Comparison of ENCODE assay signal across 1 cellular context in genomic region chr15:34158355-34158754, GRCh38.
TF ChIP-seq lines count a peak whose summit lies in the region.

No MANE protein-coding gene starts in this region.

TF ChIP-seq in HepG2, 621 proteins besides CTCF, POLR2A, EP300 and RAD21:
- peak; percentile 38; the same call in 1 of the 2 replicates for TF ChIP-seq ISL2 (CRISPR knock-in tag; IDR thresholded peaks at IDR 0.05)
- peak; percentile 84 for TF ChIP-seq TCF7 (IDR thresholded peaks at IDR 0.05; ENCODE audit: low read depth)
- TF ChIP-seq NFE2L2 (IDR thresholded peaks at IDR 0.05; ENCODE audit: low read length): no peak
- no peak for TF ChIP-seq HOXA5 (CRISPR knock-in tag; IDR thresholded peaks at IDR 0.05)
- TF ChIP-seq TBX2 (CRISPR knock-in tag; IDR thresholded peaks at IDR 0.05; ENCODE audit: borderline replicate concordance): peak; percentile 19; the same call in 1 of the 2 replicates
- no peak for TF ChIP-seq ZNF326 (CRISPR knock-in tag; IDR thresholded peaks at IDR 0.05; ENCODE audit: borderline replicate concordance)
- TF ChIP-seq ZSCAN12 (CRISPR knock-in tag; IDR thresholded peaks at IDR 0.05): no peak
- TF ChIP-seq ZNF350 (CRISPR knock-in tag; IDR thresholded peaks at IDR 0.05; ENCODE audit: borderline replicate concordance, low read depth): no peak
- no peak for TF ChIP-seq MBD4 (IDR thresholded peaks at IDR 0.05; ENCODE audit: borderline replicate concordance, low read length)
- peak; percentile 70; the same call in 1 of the 2 replicates for TF ChIP-seq ZNF362 (CRISPR knock-in tag; IDR thresholded peaks at IDR 0.05; ENCODE audit: borderline replicate concordance)
- TF ChIP-seq SOX13 (IDR thresholded peaks at IDR 0.05): no peak
- TF ChIP-seq SOX13 (CRISPR knock-in tag; conservative IDR thresholded peaks at IDR 0.05 in 1 of 2, IDR thresholded peaks at IDR 0.05 in 1 of 2): peak in 1 of 2 experiments; percentile 45; a peak in 1 of 4 replicates
- TF ChIP-seq FOXO1 (CRISPR knock-in tag; IDR thresholded peaks at IDR 0.05): no peak
- no peak for TF ChIP-seq HNF1B (CRISPR knock-in tag; IDR thresholded peaks at IDR 0.05)
- no peak for TF ChIP-seq FOXP1 (IDR thresholded peaks at IDR 0.05)
- TF ChIP-seq FOXP1 (CRISPR knock-in tag; IDR thresholded peaks at IDR 0.05): peak; percentile 35; the same call in 1 of the 2 replicates
- TF ChIP-seq FOXP4 (CRISPR knock-in tag; IDR thresholded peaks at IDR 0.05): 0 out of 2 replicates have a peak, but pooled peaks have one; percentile 27
- TF ChIP-seq ZNF652 (CRISPR knock-in tag; IDR thresholded peaks at IDR 0.05; ENCODE audit: borderline replicate concordance, low read depth): peak; percentile 75
- TF ChIP-seq CREM (IDR thresholded peaks at IDR 0.05): peak; percentile 38; the same call in 1 of the 2 replicates
- no peak for TF ChIP-seq CREM (CRISPR knock-in tag; IDR thresholded peaks at IDR 0.05)
- TF ChIP-seq NFATC3 (CRISPR knock-in tag; IDR thresholded peaks at IDR 0.05): no peak
- no peak for TF ChIP-seq ZBTB10 (CRISPR knock-in tag; IDR thresholded peaks at IDR 0.05; ENCODE audit: borderline replicate concordance)
- peak; percentile 57 for TF ChIP-seq NR2F6 (IDR thresholded peaks at IDR 0.05)
- 0 out of 2 replicates have a peak, but pooled peaks have one; percentile 5 for TF ChIP-seq NR2F6 (CRISPR knock-in tag; IDR thresholded peaks at IDR 0.05)
- TF ChIP-seq NCOA2 (CRISPR knock-in tag; IDR thresholded peaks at IDR 0.05): peak; percentile 69; the same call in 1 of the 2 replicates
- no peak for TF ChIP-seq UBTF (CRISPR knock-in tag; IDR thresholded peaks at IDR 0.05)
- no peak for TF ChIP-seq KDM1A (CRISPR knock-in tag; IDR thresholded peaks at IDR 0.05)
- TF ChIP-seq KLF9 (CRISPR knock-in tag; IDR thresholded peaks at IDR 0.05; ENCODE audit: low read depth): no peak
